ENCODE assay signal across 9 cellular contexts in the genomic region with DNA sequence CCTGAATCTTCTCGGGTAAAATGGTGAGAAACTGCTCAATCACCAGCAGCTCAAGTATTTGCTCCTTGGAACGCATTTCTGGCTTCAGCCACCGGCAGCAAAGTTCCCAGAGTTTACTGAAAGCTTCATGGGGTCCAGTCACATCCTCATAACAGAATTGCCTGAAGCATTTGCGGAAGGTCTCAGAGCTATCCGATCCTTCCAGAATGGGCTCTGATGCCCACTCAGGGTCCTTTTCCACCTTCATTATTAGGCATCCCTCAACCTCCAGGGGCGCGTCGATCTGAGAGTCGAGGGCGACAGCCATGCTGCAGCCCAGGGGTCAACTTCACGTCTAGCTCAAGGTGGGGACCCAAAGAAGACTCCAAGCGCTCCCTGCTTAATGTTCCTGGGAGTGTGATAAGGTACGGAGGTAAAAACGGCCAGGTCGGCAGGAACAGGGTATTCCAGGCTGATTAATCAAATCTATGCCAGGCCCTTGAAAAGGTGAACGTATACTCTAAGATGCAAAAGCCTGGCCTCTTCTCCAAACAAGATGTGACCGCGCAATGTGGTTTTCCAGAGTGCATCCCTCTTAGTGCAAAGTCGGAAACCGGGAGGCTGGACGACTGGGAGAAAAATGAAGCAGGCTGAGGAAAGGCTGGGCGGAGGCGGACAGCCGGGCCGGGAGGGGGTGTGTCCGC. TPM values are rescaled to one million over a fixed set of nuclear protein-coding genes. Genes with fewer than 3 reads are reported as not detected.
DNase-seq lines count a peak whose midpoint lies in the region; TF ChIP-seq lines count a peak whose summit lies in the region.
"Had no signal": no experiment of that assay in that cellular context is flagged by ENCODE, and none has a peak within 500 bp of the region (broad histone marks: within the 10 kb centered on the region; RNA-seq: fewer than 3 reads in every experiment).

No MANE protein-coding gene starts in this region.

- H3K27ac ChIP-seq in OCI-LY7 (ENCODE audit: low read depth, low read length, poor library complexity, severe bottlenecking): peak overlapping the region; percentile 77
- peak overlapping the region; percentile 61 for H3K27ac ChIP-seq in mesenchymal stem cell (ENCODE audit: low read length, poor library complexity, severe bottlenecking)
- H3K27ac ChIP-seq in urinary bladder (ENCODE audit: low read depth): peak overlapping the region; percentile 90

- no peaks in the 10 kb centered on the region; the same call in 1 of the 2 replicates for H4K20me1 ChIP-seq in OCI-LY7 (ENCODE audit: insufficient read depth, low read length)

- intact Hi-C loops in OCI-LY7 (cut with micrococcal nuclease; ENCODE audit: unreplicated experiment): loop anchor here (10.0 kb wide), 2 partner anchors 282 to 712 kb away; no protein-coding TSS in a partner anchor

- WGBS in mesenchymal stem cell: 1% methylated on average over 26 of the region's 26 CpGs
- under 1% methylated on average over 26 of the region's 26 CpGs for WGBS in urinary bladder

- H3K4ac ChIP-seq in mesenchymal stem cell (ENCODE audit: low read depth in 1 of 2, low read length in 2 of 2): no peak overlapping the region

- H2AFZ ChIP-seq in OCI-LY7 (ENCODE audit: low read length) (peak overlapping the region; percentile 76; the same call in 1 of the 2 replicates), mesenchymal stem cell (ENCODE audit: low read depth, low read length) (peak overlapping the region; percentile 0)

- H2BK5ac ChIP-seq in mesenchymal stem cell (ENCODE audit: low read depth, low read length, poor library complexity, severe bottlenecking): no peak overlapping the region

- H4K8ac ChIP-seq in mesenchymal stem cell (ENCODE audit: low read length): no peak overlapping the region

- H3K9me3 ChIP-seq in OCI-LY7 (ENCODE audit: low read length): no peaks in the 10 kb centered on the region
- H3K9me3 ChIP-seq in mesenchymal stem cell (ENCODE audit: control insufficient read depth, low read length): no peaks in the 10 kb centered on the region

- H3K4me2 ChIP-seq in OCI-LY7 (ENCODE audit: low read length): peak overlapping the region; percentile 85
- peak overlapping the region; percentile 85 for H3K4me2 ChIP-seq in mesenchymal stem cell (ENCODE audit: low read length, poor library complexity, severe bottlenecking)

- no peak overlapping the region for H3K23ac ChIP-seq in mesenchymal stem cell (ENCODE audit: low read length in 2 of 2)

- H3K36me3 ChIP-seq in OCI-LY7 (ENCODE audit: insufficient read depth, low read length) (peaks cover 33% of the 10 kb centered on the region), mesenchymal stem cell (ENCODE audit: control insufficient read depth in 1 of 2, insufficient read depth in 2 of 2, low read depth in 1 of 2, low read length in 2 of 2) (peaks cover 19 to 27% of the 10 kb centered on the region in 2 experiments), urinary bladder (ENCODE audit: insufficient read depth) (peaks cover 3% of the 10 kb centered on the region)

- H2BK120ac ChIP-seq in mesenchymal stem cell (ENCODE audit: low read depth, low read length): no peak overlapping the region

- H2AK5ac ChIP-seq in mesenchymal stem cell (ENCODE audit: low read length, severe bottlenecking): no peak overlapping the region

- POLR2A ChIA-PET in OCI-LY7 (lab: Charles Lee): interaction anchor here (0.7 kb wide), 2 partner anchors 917 to 1327 kb away, joined by 4 to 5 read pairs; no protein-coding TSS in a partner anchor

- H3K9me2 ChIP-seq in OCI-LY7 (ENCODE audit: insufficient read depth, low read length): no peaks in the 10 kb centered on the region

- H3K79me1 ChIP-seq in mesenchymal stem cell (replicated peaks; ENCODE audit: low read length, poor library complexity, severe bottlenecking): peaks cover 27% of the 10 kb centered on the region

- no peak for TF ChIP-seq CTCF in HFF-Myc (IDR thresholded peaks at IDR 0.05; ENCODE audit: low read depth, low read length, missing control alignments)
- TF ChIP-seq CTCF in OCI-LY7 (conservative IDR thresholded peaks at IDR 0.05; ENCODE audit: low read length): peak; percentile 49

- DNase-seq in NCI-H345 (lab: John Stamatoyannopoulos, UW) (peak; percentile 25), NCI-H345 treated with DMSO at 0.1 percent for 48 hours (lab: John Stamatoyannopoulos, UW; ENCODE audit: unreplicated experiment) (no peak), HFF-Myc (ENCODE audit: extremely low read depth, low read depth) (no peak), OCI-LY7 (ENCODE audit: low spot score) (peak; percentile 34), cerebellar cortex (ENCODE audit: low spot score) (peak; percentile 22), mesenchymal stem cell (peak; percentile 51), DMS114 treated with DMSO at 0.1 percent for 48 hours (lab: John Stamatoyannopoulos, UW; ENCODE audit: unreplicated experiment) (no peak)

- CTCF ChIA-PET in OCI-LY7 (lab: Charles Lee; ENCODE audit: unreplicated experiment): interaction anchor here (0.6 kb wide), 1 partner anchor 20 kb away, joined by 5 read pairs; no protein-coding TSS in a partner anchor

- peaks cover 30% of the 10 kb centered on the region for H3K4me1 ChIP-seq in OCI-LY7 (ENCODE audit: insufficient read depth, low read length, poor library complexity, severe bottlenecking)
- H3K4me1 ChIP-seq in mesenchymal stem cell (ENCODE audit: control insufficient read depth, insufficient read depth, low read depth, low read length): peaks cover 12% of the 10 kb centered on the region
- H3K4me1 ChIP-seq in urinary bladder (ENCODE audit: insufficient read depth): no peaks in the 10 kb centered on the region

- H3K18ac ChIP-seq in mesenchymal stem cell (ENCODE audit: low read depth in 1 of 2, low read length in 2 of 2): peak overlapping the region in 1 of 2 experiments; percentile 27

- no peaks in the 10 kb centered on the region for H3K27me3 ChIP-seq in mesenchymal stem cell (ENCODE audit: control insufficient read depth in 1 of 2, insufficient read depth in 1 of 2, low read length in 2 of 2)

- H3K9ac ChIP-seq in mesenchymal stem cell (ENCODE audit: low read length): peak overlapping the region; percentile 97

- H2BK15ac ChIP-seq in mesenchymal stem cell (ENCODE audit: low read depth, poor library complexity, severe bottlenecking): no peak overlapping the region

- H2BK12ac ChIP-seq in mesenchymal stem cell (ENCODE audit: low read length in 2 of 2): no peak overlapping the region

- no peak overlapping the region for H3K14ac ChIP-seq in mesenchymal stem cell (ENCODE audit: low read length in 2 of 2)

- TSS peak; percentile 82 for BruUV-seq in OCI-LY7 (replicated peaks; lab: Mats Ljungman, UMichigan)

- H3K79me2 ChIP-seq in OCI-LY7 (ENCODE audit: insufficient read depth, low read depth, low read length): peaks cover 46% of the 10 kb centered on the region

- H3K4me3 ChIP-seq in HFF-Myc (replicated peaks; ENCODE audit: low read depth, low read length): peak overlapping the region; percentile 75
- H3K4me3 ChIP-seq in OCI-LY7 (ENCODE audit: low read depth, low read length, poor library complexity, severe bottlenecking): peak overlapping the region; percentile 95
- H3K4me3 ChIP-seq in mesenchymal stem cell (ENCODE audit: insufficient read depth in 1 of 2, low read depth in 1 of 2, low read length in 2 of 2): peak overlapping the region; percentile 81 to 96
- H3K4me3 ChIP-seq in urinary bladder (ENCODE audit: low read depth, low read length): peak overlapping the region; percentile 64

- H4K91ac ChIP-seq in mesenchymal stem cell (ENCODE audit: low read length): no peak overlapping the region

RNA-seq across cellular contexts. Expression of gene ZKSCAN2, which starts 0.7 kb away (rescaled TPM):
- total RNA-seq in OCI-LY7 (2014; rRNA removed; shearing (Covaris generic)): 7.6 and 10.1 TPM in 2 replicates
- total RNA-seq in OCI-LY7 (2022): 11.7 and 12.5 TPM in 2 replicates
- 2.8 TPM for polyA plus RNA-seq in mesenchymal stem cell (2013, experiment 1 of 2)
- 2.9 TPM for polyA plus RNA-seq in mesenchymal stem cell (2013, experiment 2 of 2)
- 6.8 TPM for total RNA-seq in urinary bladder
- 2.4 TPM for polyA plus RNA-seq in urinary bladder

RNA-seq across cellular contexts. Expression of gene AQP8, which starts 40.2 kb away (rescaled TPM):
- total RNA-seq in OCI-LY7 (2014; rRNA removed; shearing (Covaris generic)): not detected in 2 replicates
- total RNA-seq in OCI-LY7 (2022) (not detected in 2 replicates), urinary bladder (not detected)
- not detected for polyA plus RNA-seq in mesenchymal stem cell (2013, experiment 1 of 2)
- not detected for polyA plus RNA-seq in mesenchymal stem cell (2013, experiment 2 of 2)
- polyA plus RNA-seq in urinary bladder: not detected
- total RNA-seq: Daoy had no signal

Comparison
In these comparisons a context has a peak if more than half of its experiments do, and no peak if none do; other contexts are left out.
1. DNase-seq: peak in NCI-H345 (single experiment), OCI-LY7 (single experiment), cerebellar cortex (single experiment) and mesenchymal stem cell (single experiment); none in NCI-H345 treated with DMSO at 0.1 percent for 48 hours (single experiment), HFF-Myc (single experiment) and DMS114 treated with DMSO at 0.1 percent for 48 hours (single experiment).
2. Peak in every context shown above with its lines, with median percentiles within 50 percentile points of each other: H3K4me3 ChIP-seq and H3K27ac ChIP-seq.